Comparison of ENCODE assay signal across 16 cellular contexts in genomic region chr2:42840760-42841159, GRCh38. TPM values are rescaled to one million over a fixed set of nuclear protein-coding genes. Genes with fewer than 3 reads are reported as not detected.
"Had no signal": no experiment of that assay in that cellular context is flagged by ENCODE, and none has a peak within 500 bp of the region (broad histone marks: within the 10 kb centered on the region; RNA-seq: fewer than 3 reads in every experiment).

No MANE protein-coding gene starts in this region.

- H3K27ac Mint-ChIP-seq: activated CD4-positive, alpha-beta memory T cell treated with anti-CD3 and anti-CD28 coated beads for 36 hours; activated CD4-positive, alpha-beta T cell treated with anti-CD3 and anti-CD28 coated beads for 36 hours; activated naive CD4-positive, alpha-beta T cell treated with anti-CD3 and anti-CD28 coated beads, Interleukin-2, amount 50 U/mL, for 24 hours; natural killer cell treated with Interleukin-12 subunit alpha and Interleukin-12 subunit beta and Interleukin-15 and Interleukin-18, amount 100 ng/mL, for 72 hours; T-helper 17 cell had no signal

- H3K36me3 ChIP-seq: upper lobe of left lung had no signal

- H3K27me3 ChIP-seq: foreskin keratinocyte, upper lobe of left lung had no signal

- H3K9me3 ChIP-seq: upper lobe of left lung had no signal

- H3K36me3 Mint-ChIP-seq: activated CD4-positive, alpha-beta memory T cell treated with anti-CD3 and anti-CD28 coated beads for 36 hours; natural killer cell treated with Interleukin-12 subunit alpha and Interleukin-12 subunit beta and Interleukin-15 and Interleukin-18, amount 100 ng/mL, for 72 hours had no signal

- H3K4me1 Mint-ChIP-seq: activated CD4-positive, alpha-beta T cell treated with anti-CD3 and anti-CD28 coated beads for 36 hours; activated naive CD4-positive, alpha-beta T cell treated with anti-CD3 and anti-CD28 coated beads, Interleukin-2, amount 50 U/mL, for 24 hours had no signal

- DNase-seq: activated CD4-positive, alpha-beta memory T cell treated with anti-CD3 and anti-CD28 coated beads for 36 hours; activated CD4-positive, alpha-beta T cell treated with anti-CD3 and anti-CD28 coated beads for 36 hours; activated effector memory CD4-positive, alpha-beta T cell treated with anti-CD3 and anti-CD28 coated beads, Interleukin-2, amount 50 U/mL, for 16 hours; activated T-cell treated with anti-CD3 and anti-CD28 coated beads, Interleukin-2, amount 50 U/mL, for 4 hours; caudate nucleus; effector CD4-positive, alpha-beta T cell; foreskin keratinocyte; mesendoderm; stimulated activated CD4-positive, alpha-beta T cell treated with anti-CD3 and anti-CD28 coated beads, Interleukin-4, amount 100 ng/mL, for 24 hours; stimulated activated naive CD4-positive, alpha-beta T cell treated with Interleukin-2 at 50 U/mL for 16 hours; substantia nigra; T-helper 17 cell had no signal

- H3K27me3 Mint-ChIP-seq: activated CD4-positive, alpha-beta memory T cell treated with anti-CD3 and anti-CD28 coated beads for 36 hours; activated CD4-positive, alpha-beta T cell treated with anti-CD3 and anti-CD28 coated beads for 36 hours; activated naive CD4-positive, alpha-beta T cell treated with anti-CD3 and anti-CD28 coated beads, Interleukin-2, amount 50 U/mL, for 24 hours; natural killer cell treated with Interleukin-12 subunit alpha and Interleukin-12 subunit beta and Interleukin-15 and Interleukin-18, amount 100 ng/mL, for 72 hours had no signal

- H3K9me3 Mint-ChIP-seq: activated CD4-positive, alpha-beta memory T cell treated with anti-CD3 and anti-CD28 coated beads for 36 hours; activated naive CD4-positive, alpha-beta T cell treated with anti-CD3 and anti-CD28 coated beads, Interleukin-2, amount 50 U/mL, for 24 hours; activated T-cell treated with anti-CD3 and anti-CD28 coated beads, Interleukin-2, amount 50 U/mL, for 4 hours; natural killer cell treated with Interleukin-12 subunit alpha and Interleukin-12 subunit beta and Interleukin-15 and Interleukin-18, amount 100 ng/mL, for 72 hours had no signal

- ATAC-seq: activated CD4-positive, alpha-beta T cell treated with anti-CD3 and anti-CD28 coated beads for 36 hours; activated T-cell treated with anti-CD3 and anti-CD28 coated beads, Interleukin-2, amount 50 U/mL, for 4 hours; foreskin keratinocyte; left colon; T-helper 17 cell had no signal

- H3K4me3 Mint-ChIP-seq: activated CD4-positive, alpha-beta memory T cell treated with anti-CD3 and anti-CD28 coated beads for 36 hours; activated CD4-positive, alpha-beta T cell treated with anti-CD3 and anti-CD28 coated beads for 36 hours; activated naive CD4-positive, alpha-beta T cell treated with anti-CD3 and anti-CD28 coated beads, Interleukin-2, amount 50 U/mL, for 24 hours; activated T-cell treated with anti-CD3 and anti-CD28 coated beads, Interleukin-2, amount 50 U/mL, for 4 hours; natural killer cell treated with Interleukin-12 subunit alpha and Interleukin-12 subunit beta and Interleukin-15 and Interleukin-18, amount 100 ng/mL, for 72 hours; T-helper 17 cell had no signal

- H3K27ac ChIP-seq: foreskin keratinocyte, upper lobe of left lung had no signal

- H3K4me3 ChIP-seq: upper lobe of left lung had no signal

RNA-seq across cellular contexts. Expression of gene HAAO, which starts 48.4 kb away (rescaled TPM):
- total RNA-seq: natural killer cell treated with Interleukin-12 subunit alpha and Interleukin-12 subunit beta and Interleukin-15 and Interleukin-18, amount 100 ng/mL, for 72 hours had no signal
